ENCODE assay signal across 8 cellular contexts in the genomic region with DNA sequence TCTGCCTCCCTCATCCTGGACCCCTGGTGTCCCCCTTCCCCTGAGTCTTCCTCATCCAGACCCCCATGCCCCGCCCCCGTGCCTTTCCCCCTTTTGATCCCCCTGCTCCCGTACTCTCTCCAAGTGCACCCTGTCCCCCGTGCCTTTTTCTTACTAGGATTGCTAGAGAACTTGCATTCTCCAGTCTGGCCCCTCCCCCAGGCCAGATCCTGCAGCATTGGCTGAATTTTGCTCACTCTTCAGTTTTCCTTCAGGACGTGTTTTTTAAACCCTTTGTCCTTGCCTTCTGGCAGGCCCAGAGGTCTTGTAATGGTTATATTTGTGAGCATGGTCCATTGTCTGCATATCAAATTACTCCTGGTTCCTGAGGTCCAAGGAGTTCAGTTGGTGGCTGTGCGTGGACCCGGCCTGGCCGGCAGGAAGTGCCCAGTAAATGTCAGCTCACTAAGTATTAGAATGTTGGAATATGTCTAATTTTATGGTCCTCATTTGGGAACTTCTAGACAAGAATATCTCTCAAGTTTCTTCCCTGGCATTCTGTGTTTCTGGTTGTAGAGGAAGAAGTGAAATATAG. TPM values are rescaled to one million over a fixed set of nuclear protein-coding genes. Genes with fewer than 3 reads are reported as not detected.
DNase-seq lines count a peak whose midpoint lies in the region; ATAC-seq, FAIRE-seq and TF ChIP-seq lines count a peak whose summit lies in the region.

No MANE protein-coding gene starts in this region.

- DNase-seq in GM19239 (ENCODE audit: insufficient read length, low spot score) (no peak), SJCRH30 (peak in 1 of 2 experiments; percentile 23), epithelial cell of esophagus (ENCODE audit: low read depth) (peak; percentile 26), nephron progenitor cell (peak; percentile 41), SKM-1 treated with dmso at 0.1 percent for 144 hours (lab: John Stamatoyannopoulos, UW; ENCODE audit: unreplicated experiment) (no peak), SW 1271 (lab: John Stamatoyannopoulos, UW) (no peak)

- H3K4me3 Mint-ChIP-seq in nephron progenitor cell, result peak overlapping the region; percentile 98

- peak overlapping the region; percentile 96 for H3K4me3 ChIP-seq in SJCRH30
- peak overlapping the region; percentile 97 for H3K4me3 ChIP-seq in epithelial cell of esophagus (ENCODE audit: low read length)

- H3K27ac ChIP-seq in SJCRH30, result peak overlapping the region; percentile 52; the same call in 1 of the 2 replicates

- H3K27me3 Mint-ChIP-seq in nephron progenitor cell (ENCODE audit: low read depth, poor library complexity), result peaks cover 4% of the 10 kb centered on the region

- H3K36me3 Mint-ChIP-seq in nephron progenitor cell (ENCODE audit: low read depth), result peaks cover 6% of the 10 kb centered on the region

- H3K4me1 Mint-ChIP-seq in nephron progenitor cell, result peaks cover 16% of the 10 kb centered on the region

- peaks cover 12% of the 10 kb centered on the region for H3K9me3 Mint-ChIP-seq in nephron progenitor cell

- no peaks in the 10 kb centered on the region for H3K9me3 ChIP-seq in SJCRH30 (replicated peaks)

- H3K27ac Mint-ChIP-seq in nephron progenitor cell, result peak overlapping the region; percentile 59

- no peak for ATAC-seq in HG03159 (IDR thresholded peaks at IDR 0.05; ENCODE audit: unreplicated experiment)
- no peak for ATAC-seq in HG02981 (IDR thresholded peaks at IDR 0.05; ENCODE audit: unreplicated experiment)

- no peak for TF ChIP-seq CTCF in epithelial cell of esophagus (IDR thresholded peaks at IDR 0.05; ENCODE audit: insufficient read depth, low read depth, low read length, missing control alignments)
- TF ChIP-seq CTCF in nephron progenitor cell (IDR thresholded peaks at IDR 0.05), result no peak

- peak; percentile 21 for FAIRE-seq in GM19239 (lab: Jason Lieb, UNC)

- H3K36me3 ChIP-seq in SJCRH30, result peaks cover 10% of the 10 kb centered on the region

- no peaks in the 10 kb centered on the region for H3K27me3 ChIP-seq in SJCRH30

- peaks cover 12% of the 10 kb centered on the region for H3K4me1 ChIP-seq in SJCRH30

RNA-seq across cellular contexts. Expression of a gene that starts 0.6 kb away (rescaled TPM):
- total RNA-seq in SJCRH30 (2014; rRNA removed; shearing (Covaris generic)), result 21.0 and 21.3 TPM in 2 replicates

RNA-seq across cellular contexts. Expression of a gene that starts 15.9 kb away (rescaled TPM):
- 18.8 and 19.9 TPM in 2 replicates for total RNA-seq in SJCRH30 (2014; rRNA removed; shearing (Covaris generic))

RNA-seq across cellular contexts. Expression of a gene that starts 30.6 kb away (rescaled TPM):
- 14.8 and 21.2 TPM in 2 replicates for total RNA-seq in SJCRH30 (2014; rRNA removed; shearing (Covaris generic))

RNA-seq across cellular contexts. Expression of a gene that starts 41.9 kb away (rescaled TPM):
- 38.3 and 38.5 TPM in 2 replicates for total RNA-seq in SJCRH30 (2014; rRNA removed; shearing (Covaris generic))

Comparison
In these comparisons a context has a peak if more than half of its experiments do, and no peak if none do; other contexts are left out.
1. DNase-seq: peak in epithelial cell of esophagus (single experiment) and nephron progenitor cell (single experiment); none in GM19239 (single experiment), SKM-1 treated with dmso at 0.1 percent for 144 hours (single experiment) and SW 1271 (0 of 2).